In genomic region chr20:1310506-1311190, GRCh38 we compare ENCODE assay signal across 15 cellular contexts.
"Had no signal": no experiment of that assay in that cellular context is flagged by ENCODE, and none has a peak within 500 bp of the region (broad histone marks: within the 10 kb centered on the region; RNA-seq: fewer than 3 reads in every experiment).

No MANE protein-coding gene starts in this region.

- H3K27me3 Mint-ChIP-seq: activated naive CD4-positive, alpha-beta T cell treated with anti-CD3 and anti-CD28 coated beads, Interleukin-2, amount 50 U/mL, for 24 hours; stimulated activated naive B cell treated with anti-CD40 and anti-IgM and Interleukin-4, amounts not matched to agents 10 μg/mL and 1 μg/mL and 100 μg/mL, for 72 hours had no signal

- DNase-seq: activated CD4-positive, alpha-beta T cell treated with anti-CD3 and anti-CD28 coated beads for 1 hour; activated CD8-positive, alpha-beta memory T cell treated with anti-CD3 and anti-CD28 coated beads for 24 hours; activated CD8-positive, alpha-beta memory T cell treated with anti-CD3 and anti-CD28 coated beads, Interleukin-2, amount 50 U/mL, for 48 hours; activated effector memory CD4-positive, alpha-beta T cell treated with anti-CD3 and anti-CD28 coated beads, Interleukin-2, amount 50 U/mL, for 16 hours; activated T-cell treated with anti-CD3 and anti-CD28 coated beads, Interleukin-2, amount 50 U/mL, for 48 hours; foreskin fibroblast; left cardiac atrium; natural killer cell; retina; stimulated activated naive B cell treated with anti-CD40 and anti-IgM and Interleukin-4, amounts not matched to agents 10 μg/mL and 1 μg/mL and 100 μg/mL, for 72 hours; tibial artery had no signal

- H3K9me3 Mint-ChIP-seq: activated naive CD4-positive, alpha-beta T cell treated with anti-CD3 and anti-CD28 coated beads, Interleukin-2, amount 50 U/mL, for 24 hours; natural killer cell; stimulated activated naive B cell treated with anti-CD40 and anti-IgM and Interleukin-4, amounts not matched to agents 10 μg/mL and 1 μg/mL and 100 μg/mL, for 72 hours; T-helper 1 cell treated with Interleukin-12 subunit alpha and Interleukin-12 subunit beta and Interleukin-4 antibody, amounts not matched to agents 30 μg/mL and 1 μg/mL, for 36 hours had no signal

- ATAC-seq: left cardiac atrium; natural killer cell; stimulated activated naive B cell treated with anti-CD40 and anti-IgM and Interleukin-4, amounts not matched to agents 10 μg/mL and 1 μg/mL and 100 μg/mL, for 72 hours had no signal

- H3K4me3 Mint-ChIP-seq: activated naive CD4-positive, alpha-beta T cell treated with anti-CD3 and anti-CD28 coated beads, Interleukin-2, amount 50 U/mL, for 24 hours; natural killer cell; stimulated activated naive B cell treated with anti-CD40 and anti-IgM and Interleukin-4, amounts not matched to agents 10 μg/mL and 1 μg/mL and 100 μg/mL, for 72 hours; T-helper 1 cell treated with Interleukin-12 subunit alpha and Interleukin-12 subunit beta and Interleukin-4 antibody, amounts not matched to agents 30 μg/mL and 1 μg/mL, for 36 hours had no signal

- H3K27ac ChIP-seq: epithelial cell of prostate, tibial artery, VCaP had no signal

- H3K4me3 ChIP-seq: tibial artery had no signal

- H3K36me3 Mint-ChIP-seq: activated naive CD4-positive, alpha-beta T cell treated with anti-CD3 and anti-CD28 coated beads, Interleukin-2, amount 50 U/mL, for 24 hours; natural killer cell had no signal

- H3K27me3 ChIP-seq: tibial artery had no signal

- H3K27ac Mint-ChIP-seq: activated naive CD4-positive, alpha-beta T cell treated with anti-CD3 and anti-CD28 coated beads, Interleukin-2, amount 50 U/mL, for 24 hours; natural killer cell; stimulated activated naive B cell treated with anti-CD40 and anti-IgM and Interleukin-4, amounts not matched to agents 10 μg/mL and 1 μg/mL and 100 μg/mL, for 72 hours; T-helper 1 cell treated with Interleukin-12 subunit alpha and Interleukin-12 subunit beta and Interleukin-4 antibody, amounts not matched to agents 30 μg/mL and 1 μg/mL, for 36 hours had no signal

- H3K9me3 ChIP-seq: tibial artery had no signal
